In the genomic region with DNA sequence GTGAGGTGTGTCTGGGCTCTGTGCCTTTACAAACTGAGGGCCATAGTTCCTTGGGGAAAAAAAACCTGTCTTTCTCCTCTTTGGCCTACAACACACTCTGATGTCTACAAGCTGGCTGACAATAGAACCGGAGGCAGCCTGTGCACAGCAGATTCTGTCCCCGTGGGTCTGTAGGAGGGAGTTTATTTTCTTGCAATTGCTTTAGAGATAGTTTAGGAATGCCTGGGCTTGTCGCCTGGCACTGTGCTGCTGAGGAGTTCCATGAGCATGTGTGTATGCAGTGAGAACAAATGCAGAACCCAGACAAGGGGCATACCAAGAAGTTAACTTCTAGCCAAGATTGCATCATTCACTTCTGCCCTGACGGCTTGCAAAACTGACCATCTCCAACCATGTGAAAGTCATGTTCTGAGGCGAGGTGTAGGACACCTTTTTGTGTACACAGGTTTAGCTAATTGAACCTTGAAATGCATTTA, we compare ENCODE assay signal across 10 cellular contexts. TPM values are rescaled to one million over a fixed set of nuclear protein-coding genes. Genes with fewer than 3 reads are reported as not detected.
DNase-seq lines count a peak whose midpoint lies in the region; ATAC-seq and TF ChIP-seq lines count a peak whose summit lies in the region.
"Had no signal": no experiment of that assay in that cellular context is flagged by ENCODE, and none has a peak within 500 bp of the region (broad histone marks: within the 10 kb centered on the region; RNA-seq: fewer than 3 reads in every experiment).

No MANE protein-coding gene starts in this region.

- peak; percentile 78 for DNase-seq in AG20443 (ENCODE audit: low spot score)
- DNase-seq in SKM-1 treated with dmso at 0.1 percent for 144 hours (lab: John Stamatoyannopoulos, UW; ENCODE audit: unreplicated experiment): peak; percentile 49
- peak; percentile 89 for DNase-seq in fibroblast of villous mesenchyme (ENCODE audit: low read depth)
- DNase-seq in occipital lobe (lab: John Stamatoyannopoulos, UW): peak; percentile 20
- no peak for DNase-seq in GDM1 (lab: John Stamatoyannopoulos, UW)
- no peak for DNase-seq in middle frontal gyrus (ENCODE audit: extremely low spot score, low spot score)
- DNase-seq: HCEC 1CT, NCI-H748 treated with DMSO at 0.1 percent for 48 hours had no signal

- ATAC-seq in HG03571 (IDR thresholded peaks at IDR 0.05; ENCODE audit: unreplicated experiment): no peak
- no peak for ATAC-seq in HG02973 (IDR thresholded peaks at IDR 0.05; ENCODE audit: unreplicated experiment)

- no peak for TF ChIP-seq CTCF in fibroblast of villous mesenchyme (IDR thresholded peaks at IDR 0.05; ENCODE audit: insufficient read depth, low read depth, low read length)

- no peak overlapping the region for H3K4me3 ChIP-seq in fibroblast of villous mesenchyme (ENCODE audit: low read depth, low read length)

RNA-seq across cellular contexts. Expression of a gene that starts 54.1 kb away (rescaled TPM):
- total RNA-seq in fibroblast of villous mesenchyme (129 and 187 TPM in 2 replicates), occipital lobe (408 TPM)

Comparison
In these comparisons a context has a peak if more than half of its experiments do, and no peak if none do; other contexts are left out.
1. DNase-seq: peak in AG20443 (single experiment), SKM-1 treated with dmso at 0.1 percent for 144 hours (single experiment), fibroblast of villous mesenchyme (single experiment) and occipital lobe (single experiment); none in GDM1 (single experiment) and middle frontal gyrus (single experiment).